Comparison of ENCODE assay signal across 1 cellular context in genomic region chr16:11183035-11183812, GRCh38.
TF ChIP-seq lines count a peak whose summit lies in the region.

No MANE protein-coding gene starts in this region.

TF ChIP-seq in GM12878, 131 proteins besides CTCF, POLR2A, EP300 and RAD21 (continued from another document and continues in another):
- TF ChIP-seq SKIL (IDR thresholded peaks at IDR 0.05; ENCODE audit: low read depth, poor library complexity, severe bottlenecking) (peak; percentile 76), USF1 (IDR thresholded peaks at IDR 0.05; ENCODE audit: borderline replicate concordance, extremely low read length, insufficient read depth, low read depth, low read length) (peak; percentile 30), RAD51 (IDR thresholded peaks at IDR 0.05) (no peak; the same call in 1 of the 2 replicates), SREBF2 (IDR thresholded peaks at IDR 0.05; ENCODE audit: low read length) (no peak), JUND (IDR thresholded peaks at IDR 0.05; ENCODE audit: low read depth, low read length) (no peak), GATAD2B (conservative IDR thresholded peaks at IDR 0.05; ENCODE audit: low read depth) (peak; percentile 98), ZZZ3 (IDR thresholded peaks at IDR 0.05; ENCODE audit: control insufficient read depth, insufficient read length, low read depth) (no peak), SMARCA5 (IDR thresholded peaks at IDR 0.05) (no peak), PRDM15 (CRISPR knock-in tag; IDR thresholded peaks at IDR 0.05) (peak; percentile 52; the same call in 1 of the 2 replicates), HDAC2 (IDR thresholded peaks at IDR 0.05) (no peak), CREB1 (IDR thresholded peaks at IDR 0.05; ENCODE audit: low read depth) (peak; percentile 35; the same call in 1 of the 2 replicates), MYB (IDR thresholded peaks at IDR 0.05; ENCODE audit: borderline replicate concordance, low read depth, low read length) (peak; percentile 79; the same call in 1 of the 2 replicates), BACH1 (IDR thresholded peaks at IDR 0.05; ENCODE audit: borderline replicate concordance) (0 out of 2 replicates have a peak, but pooled peaks have one; percentile 44), PBX3 (IDR thresholded peaks at IDR 0.05; ENCODE audit: insufficient replicate concordance, low read depth, low read length) (no peak), BHLHE40 (IDR thresholded peaks at IDR 0.05; ENCODE audit: borderline replicate concordance in 1 of 2, low read depth in 2 of 2, low read length in 1 of 2) (peak; percentile 75 to 91), IKZF1 (conservative IDR thresholded peaks at IDR 0.05) (peak; percentile 97), TCF12 (IDR thresholded peaks at IDR 0.05; ENCODE audit: low read depth, low read length) (peak; percentile 97), POU2F2 (IDR thresholded peaks at IDR 0.05; ENCODE audit: borderline replicate concordance, low read depth, low read length) (no peak), CREM (IDR thresholded peaks at IDR 0.05; ENCODE audit: low read depth) (peak; percentile 59), SUPT20H (IDR thresholded peaks at IDR 0.05; ENCODE audit: borderline replicate concordance, control insufficient read depth, low read depth, low read length) (no peak), SMAD5 (IDR thresholded peaks at IDR 0.05; ENCODE audit: low read depth) (no peak), KLF5 (IDR thresholded peaks at IDR 0.05; ENCODE audit: partially characterized antibody) (no peak), BMI1 (IDR thresholded peaks at IDR 0.05; ENCODE audit: borderline replicate concordance) (no peak), SIN3A (IDR thresholded peaks at IDR 0.05; ENCODE audit: low read depth, low read length) (no peak), ETV6 (conservative IDR thresholded peaks at IDR 0.05 in 1 of 2, IDR thresholded peaks at IDR 0.05 in 1 of 2; ENCODE audit: borderline replicate concordance in 1 of 2, low read depth in 1 of 2) (no peak), DPF2 (IDR thresholded peaks at IDR 0.05) (peak; percentile 84), CEBPB (IDR thresholded peaks at IDR 0.05; ENCODE audit: borderline replicate concordance in 1 of 2, low read depth in 2 of 2, low read length in 2 of 2) (no peak), SUZ12 (IDR thresholded peaks at IDR 0.05; ENCODE audit: unreplicated experiment) (no peak), NFYA (IDR thresholded peaks at IDR 0.05; ENCODE audit: borderline replicate concordance, low read depth, low read length) (no peak), NFIC (IDR thresholded peaks at IDR 0.05; ENCODE audit: low read depth, low read length) (peak; percentile 73; the same call in 1 of the 2 replicates), FOXM1 (IDR thresholded peaks at IDR 0.05; ENCODE audit: low read depth, low read length) (peak; percentile 63; the same call in 1 of the 2 replicates), MLLT1 (IDR thresholded peaks at IDR 0.05) (no peak; the same call in none of the 2 replicates), WRNIP1 (IDR thresholded peaks at IDR 0.05; ENCODE audit: borderline replicate concordance, low read depth, low read length) (no peak), ZBTB33 (IDR thresholded peaks at IDR 0.05) (no peak)
- TF ChIP-seq, protein P1, sequence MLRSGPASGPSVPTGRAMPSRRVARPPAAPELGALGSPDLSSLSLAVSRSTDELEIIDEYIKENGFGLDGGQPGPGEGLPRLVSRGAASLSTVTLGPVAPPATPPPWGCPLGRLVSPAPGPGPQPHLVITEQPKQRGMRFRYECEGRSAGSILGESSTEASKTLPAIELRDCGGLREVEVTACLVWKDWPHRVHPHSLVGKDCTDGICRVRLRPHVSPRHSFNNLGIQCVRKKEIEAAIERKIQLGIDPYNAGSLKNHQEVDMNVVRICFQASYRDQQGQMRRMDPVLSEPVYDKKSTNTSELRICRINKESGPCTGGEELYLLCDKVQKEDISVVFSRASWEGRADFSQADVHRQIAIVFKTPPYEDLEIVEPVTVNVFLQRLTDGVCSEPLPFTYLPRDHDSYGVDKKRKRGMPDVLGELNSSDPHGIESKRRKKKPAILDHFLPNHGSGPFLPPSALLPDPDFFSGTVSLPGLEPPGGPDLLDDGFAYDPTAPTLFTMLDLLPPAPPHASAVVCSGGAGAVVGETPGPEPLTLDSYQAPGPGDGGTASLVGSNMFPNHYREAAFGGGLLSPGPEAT (IDR thresholded peaks at IDR 0.05; ENCODE audit: low read depth), result peak; percentile 98
- TF ChIP-seq, protein P2, sequence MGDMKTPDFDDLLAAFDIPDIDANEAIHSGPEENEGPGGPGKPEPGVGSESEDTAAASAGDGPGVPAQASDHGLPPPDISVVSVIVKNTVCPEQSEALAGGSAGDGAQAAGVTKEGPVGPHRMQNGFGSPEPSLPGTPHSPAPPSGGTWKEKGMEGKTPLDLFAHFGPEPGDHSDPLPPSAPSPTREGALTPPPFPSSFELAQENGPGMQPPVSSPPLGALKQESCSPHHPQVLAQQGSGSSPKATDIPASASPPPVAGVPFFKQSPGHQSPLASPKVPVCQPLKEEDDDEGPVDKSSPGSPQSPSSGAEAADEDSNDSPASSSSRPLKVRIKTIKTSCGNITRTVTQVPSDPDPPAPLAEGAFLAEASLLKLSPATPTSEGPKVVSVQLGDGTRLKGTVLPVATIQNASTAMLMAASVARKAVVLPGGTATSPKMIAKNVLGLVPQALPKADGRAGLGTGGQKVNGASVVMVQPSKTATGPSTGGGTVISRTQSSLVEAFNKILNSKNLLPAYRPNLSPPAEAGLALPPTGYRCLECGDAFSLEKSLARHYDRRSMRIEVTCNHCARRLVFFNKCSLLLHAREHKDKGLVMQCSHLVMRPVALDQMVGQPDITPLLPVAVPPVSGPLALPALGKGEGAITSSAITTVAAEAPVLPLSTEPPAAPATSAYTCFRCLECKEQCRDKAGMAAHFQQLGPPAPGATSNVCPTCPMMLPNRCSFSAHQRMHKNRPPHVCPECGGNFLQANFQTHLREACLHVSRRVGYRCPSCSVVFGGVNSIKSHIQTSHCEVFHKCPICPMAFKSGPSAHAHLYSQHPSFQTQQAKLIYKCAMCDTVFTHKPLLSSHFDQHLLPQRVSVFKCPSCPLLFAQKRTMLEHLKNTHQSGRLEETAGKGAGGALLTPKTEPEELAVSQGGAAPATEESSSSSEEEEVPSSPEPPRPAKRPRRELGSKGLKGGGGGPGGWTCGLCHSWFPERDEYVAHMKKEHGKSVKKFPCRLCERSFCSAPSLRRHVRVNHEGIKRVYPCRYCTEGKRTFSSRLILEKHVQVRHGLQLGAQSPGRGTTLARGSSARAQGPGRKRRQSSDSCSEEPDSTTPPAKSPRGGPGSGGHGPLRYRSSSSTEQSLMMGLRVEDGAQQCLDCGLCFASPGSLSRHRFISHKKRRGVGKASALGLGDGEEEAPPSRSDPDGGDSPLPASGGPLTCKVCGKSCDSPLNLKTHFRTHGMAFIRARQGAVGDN (IDR thresholded peaks at IDR 0.05), result peak; percentile 89
- TF ChIP-seq, protein P3, sequence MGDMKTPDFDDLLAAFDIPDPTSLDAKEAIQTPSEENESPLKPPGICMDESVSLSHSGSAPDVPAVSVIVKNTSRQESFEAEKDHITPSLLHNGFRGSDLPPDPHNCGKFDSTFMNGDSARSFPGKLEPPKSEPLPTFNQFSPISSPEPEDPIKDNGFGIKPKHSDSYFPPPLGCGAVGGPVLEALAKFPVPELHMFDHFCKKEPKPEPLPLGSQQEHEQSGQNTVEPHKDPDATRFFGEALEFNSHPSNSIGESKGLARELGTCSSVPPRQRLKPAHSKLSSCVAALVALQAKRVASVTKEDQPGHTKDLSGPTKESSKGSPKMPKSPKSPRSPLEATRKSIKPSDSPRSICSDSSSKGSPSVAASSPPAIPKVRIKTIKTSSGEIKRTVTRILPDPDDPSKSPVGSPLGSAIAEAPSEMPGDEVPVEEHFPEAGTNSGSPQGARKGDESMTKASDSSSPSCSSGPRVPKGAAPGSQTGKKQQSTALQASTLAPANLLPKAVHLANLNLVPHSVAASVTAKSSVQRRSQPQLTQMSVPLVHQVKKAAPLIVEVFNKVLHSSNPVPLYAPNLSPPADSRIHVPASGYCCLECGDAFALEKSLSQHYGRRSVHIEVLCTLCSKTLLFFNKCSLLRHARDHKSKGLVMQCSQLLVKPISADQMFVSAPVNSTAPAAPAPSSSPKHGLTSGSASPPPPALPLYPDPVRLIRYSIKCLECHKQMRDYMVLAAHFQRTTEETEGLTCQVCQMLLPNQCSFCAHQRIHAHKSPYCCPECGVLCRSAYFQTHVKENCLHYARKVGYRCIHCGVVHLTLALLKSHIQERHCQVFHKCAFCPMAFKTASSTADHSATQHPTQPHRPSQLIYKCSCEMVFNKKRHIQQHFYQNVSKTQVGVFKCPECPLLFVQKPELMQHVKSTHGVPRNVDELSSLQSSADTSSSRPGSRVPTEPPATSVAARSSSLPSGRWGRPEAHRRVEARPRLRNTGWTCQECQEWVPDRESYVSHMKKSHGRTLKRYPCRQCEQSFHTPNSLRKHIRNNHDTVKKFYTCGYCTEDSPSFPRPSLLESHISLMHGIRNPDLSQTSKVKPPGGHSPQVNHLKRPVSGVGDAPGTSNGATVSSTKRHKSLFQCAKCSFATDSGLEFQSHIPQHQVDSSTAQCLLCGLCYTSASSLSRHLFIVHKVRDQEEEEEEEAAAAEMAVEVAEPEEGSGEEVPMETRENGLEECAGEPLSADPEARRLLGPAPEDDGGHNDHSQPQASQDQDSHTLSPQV (IDR thresholded peaks at IDR 0.05), result peak; percentile 43
